In the genomic region with DNA sequence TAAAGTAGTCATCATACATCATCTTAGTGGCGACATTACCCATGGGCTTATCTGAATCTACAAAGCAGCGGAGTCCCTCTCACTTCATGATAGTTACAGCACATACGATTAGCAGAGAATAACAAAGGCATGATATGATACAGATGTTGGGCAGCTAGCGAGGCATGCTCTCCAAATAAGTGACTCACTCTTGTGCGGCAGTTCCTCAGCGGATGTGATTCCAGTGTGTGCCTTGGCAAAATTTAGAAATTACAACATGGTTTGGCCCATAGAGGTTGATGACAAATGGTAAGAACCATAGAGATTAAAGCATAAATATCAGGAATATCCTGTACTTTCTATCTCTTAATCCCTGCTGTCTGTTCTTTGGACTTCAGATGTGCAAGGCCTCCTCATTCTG, we compare ENCODE assay signal across 14 cellular contexts. TPM values are rescaled to one million over a fixed set of nuclear protein-coding genes. Genes with fewer than 3 reads are reported as not detected.
DNase-seq lines count a peak whose midpoint lies in the region; ATAC-seq and TF ChIP-seq lines count a peak whose summit lies in the region.
"Had no signal": no experiment of that assay in that cellular context is flagged by ENCODE, and none has a peak within 500 bp of the region (broad histone marks: within the 10 kb centered on the region; RNA-seq: fewer than 3 reads in every experiment).

No MANE protein-coding gene starts in this region.

- no peak overlapping the region for H3K27ac Mint-ChIP-seq in activated T-helper 2 cell treated with anti-CD3 and anti-CD28 coated beads, Interferon-gamma antibody, Interleukin-2, Interleukin-4, amounts not matched to agents 10 μg/mL and 5 μg/mL and 100 μg/mL, durations not matched to agents 14 hours and 24 hours and 36 hours
- H3K27ac Mint-ChIP-seq: activated B cell treated with CpG ODN at 0.5 μM for 24 hours; CD4-positive, alpha-beta memory T cell had no signal

- no peaks in the 10 kb centered on the region for H3K4me1 Mint-ChIP-seq in activated T-helper 2 cell treated with anti-CD3 and anti-CD28 coated beads, Interferon-gamma antibody, Interleukin-2, Interleukin-4, amounts not matched to agents 10 μg/mL and 5 μg/mL and 100 μg/mL, durations not matched to agents 14 hours and 24 hours and 36 hours (ENCODE audit: low read depth)
- H3K4me1 Mint-ChIP-seq: activated B cell treated with CpG ODN at 0.5 μM for 24 hours; CD4-positive, alpha-beta memory T cell had no signal

- H3K9me3 Mint-ChIP-seq in activated T-helper 2 cell treated with anti-CD3 and anti-CD28 coated beads, Interferon-gamma antibody, Interleukin-2, Interleukin-4, amounts not matched to agents 10 μg/mL and 5 μg/mL and 100 μg/mL, durations not matched to agents 14 hours and 24 hours and 36 hours: no peaks in the 10 kb centered on the region
- H3K9me3 Mint-ChIP-seq: activated B cell treated with CpG ODN at 0.5 μM for 24 hours had no signal

- H3K9me3 ChIP-seq in left ventricle myocardium inferior (replicated peaks): peaks cover under 1% of the 10 kb centered on the region
- H3K9me3 ChIP-seq: adrenal gland, SK-N-SH had no signal

- H3K4me1 ChIP-seq in left ventricle myocardium inferior: no peaks in the 10 kb centered on the region
- H3K4me1 ChIP-seq: adrenal gland had no signal

- H3K36me3 Mint-ChIP-seq in activated T-helper 2 cell treated with anti-CD3 and anti-CD28 coated beads, Interferon-gamma antibody, Interleukin-2, Interleukin-4, amounts not matched to agents 10 μg/mL and 5 μg/mL and 100 μg/mL, durations not matched to agents 14 hours and 24 hours and 36 hours (ENCODE audit: low read depth): no peaks in the 10 kb centered on the region

- in situ Hi-C loops in astrocyte of the spinal cord (cut with HindIII; ENCODE audit: low sequenced_read_pairs): no loop called here

- intact Hi-C loops in left ventricle myocardium inferior (cut with micrococcal nuclease): no loop called here
- intact Hi-C loops in sciatic nerve (cut with DNase I): no loop called here
- intact Hi-C loops in activated T-helper 2 cell treated with anti-CD3 and anti-CD28 coated beads, Interferon-gamma antibody, Interleukin-2, Interleukin-4, amounts not matched to agents 10 μg/mL and 5 μg/mL and 100 μg/mL, durations not matched to agents 14 hours and 24 hours and 36 hours (cut with micrococcal nuclease): no loop called here

- no peak overlapping the region for H3K4me3 Mint-ChIP-seq in activated T-helper 2 cell treated with anti-CD3 and anti-CD28 coated beads, Interferon-gamma antibody, Interleukin-2, Interleukin-4, amounts not matched to agents 10 μg/mL and 5 μg/mL and 100 μg/mL, durations not matched to agents 14 hours and 24 hours and 36 hours (ENCODE audit: low read depth)
- H3K4me3 Mint-ChIP-seq: activated B cell treated with CpG ODN at 0.5 μM for 24 hours; CD4-positive, alpha-beta memory T cell had no signal

- no peaks in the 10 kb centered on the region for H3K27me3 Mint-ChIP-seq in activated T-helper 2 cell treated with anti-CD3 and anti-CD28 coated beads, Interferon-gamma antibody, Interleukin-2, Interleukin-4, amounts not matched to agents 10 μg/mL and 5 μg/mL and 100 μg/mL, durations not matched to agents 14 hours and 24 hours and 36 hours (ENCODE audit: low read depth)
- H3K27me3 Mint-ChIP-seq: CD4-positive, alpha-beta memory T cell had no signal

- peak; percentile 55 for DNase-seq in ELR (ENCODE audit: low read depth)
- peak; percentile 62 for DNase-seq in astrocyte of the spinal cord (ENCODE audit: low read depth, low spot score)
- no peak for DNase-seq in left ventricle myocardium inferior
- no peak for DNase-seq in sciatic nerve (ENCODE audit: low spot score)
- DNase-seq in activated T-helper 2 cell treated with anti-CD3 and anti-CD28 coated beads, Interferon-gamma antibody, Interleukin-2, Interleukin-4, amounts not matched to agents 10 μg/mL and 5 μg/mL and 100 μg/mL, durations not matched to agents 14 hours and 24 hours and 36 hours (ENCODE audit: low spot score): no peak
- no peak for DNase-seq in NCI-H1105 treated with DMSO at 0.1 percent for 48 hours (lab: John Stamatoyannopoulos, UW)
- DNase-seq: activated B cell treated with CpG ODN at 0.5 μM for 24 hours; CD4-positive, alpha-beta memory T cell; effector CD8-positive, alpha-beta T cell; midbrain; SK-N-SH had no signal

- H3K36me3 ChIP-seq in left ventricle myocardium inferior: no peaks in the 10 kb centered on the region
- H3K36me3 ChIP-seq: adrenal gland had no signal

- no peaks in the 10 kb centered on the region for H3K27me3 ChIP-seq in left ventricle myocardium inferior (ENCODE audit: low read depth)
- H3K27me3 ChIP-seq: adrenal gland had no signal

- peak overlapping the region; percentile 15 for H3K27ac ChIP-seq in left ventricle myocardium inferior (replicated peaks)
- H3K27ac ChIP-seq: adrenal gland had no signal

- H3K4me3 ChIP-seq in astrocyte of the spinal cord (ENCODE audit: low read depth, low read length) (no peak overlapping the region), left ventricle myocardium inferior (no peak overlapping the region)
- H3K4me3 ChIP-seq: adrenal gland had no signal

- ATAC-seq in sciatic nerve: peak; percentile 98
- ATAC-seq in GM18517 (IDR thresholded peaks at IDR 0.05; ENCODE audit: unreplicated experiment): no peak
- ATAC-seq in HG03521 (IDR thresholded peaks at IDR 0.05; ENCODE audit: unreplicated experiment): no peak

- TF ChIP-seq CTCF in astrocyte of the spinal cord (IDR thresholded peaks at IDR 0.05; ENCODE audit: low read depth, low read length) (no peak), left ventricle myocardium inferior (IDR thresholded peaks at IDR 0.05; ENCODE audit: borderline replicate concordance) (no peak)

RNA-seq across cellular contexts. Expression of gene PAXBP1, which starts 48.1 kb away (rescaled TPM):
- total RNA-seq in left ventricle myocardium inferior (10.7 TPM), sciatic nerve (54.1 TPM)
- total RNA-seq in activated T-helper 2 cell treated with anti-CD3 and anti-CD28 coated beads, Interferon-gamma antibody, Interleukin-2, Interleukin-4, amounts not matched to agents 10 μg/mL and 5 μg/mL and 100 μg/mL, durations not matched to agents 14 hours and 24 hours and 36 hours: 65.7 and 66.5 TPM in 2 replicates

Comparison
In these comparisons a context has a peak if more than half of its experiments do, and no peak if none do; other contexts are left out.
1. DNase-seq: peak in ELR (single experiment) and astrocyte of the spinal cord (single experiment); none in left ventricle myocardium inferior (single experiment), sciatic nerve (single experiment), activated T-helper 2 cell treated with anti-CD3 and anti-CD28 coated beads, Interferon-gamma antibody, Interleukin-2, Interleukin-4, amounts not matched to agents 10 μg/mL and 5 μg/mL and 100 μg/mL, durations not matched to agents 14 hours and 24 hours and 36 hours (single experiment) and NCI-H1105 treated with DMSO at 0.1 percent for 48 hours (single experiment).